ENCODE assay signal across 8 cellular contexts in genomic region chr21:33478858-33479678, GRCh38. TPM values are rescaled to one million over a fixed set of nuclear protein-coding genes. Genes with fewer than 3 reads are reported as not detected.
DNase-seq lines count a peak whose midpoint lies in the region; ATAC-seq and TF ChIP-seq lines count a peak whose summit lies in the region.

No MANE protein-coding gene starts in this region.

- no peaks in the 10 kb centered on the region for H3K27me3 ChIP-seq in thyroid gland

- H3K27ac Mint-ChIP-seq in activated T-helper 1 cell treated with anti-CD3 and anti-CD28 coated beads, Interleukin-12 subunit alpha, Interleukin-12 subunit beta, Interleukin-2, Interleukin-4 antibody, amounts not matched to agents 30 ng/mL and 10 ng/mL and 1 ng/mL, durations not matched to agents 14 hours and 24 hours and 36 hours = peak overlapping the region; percentile 84
- H3K27ac Mint-ChIP-seq in natural killer cell treated with Interleukin-12 subunit alpha and Interleukin-12 subunit beta and Interleukin-15 and Interleukin-18, amount 100 ng/mL, for 72 hours = peak overlapping the region; percentile 62 to 83

- intact Hi-C loops in activated T-helper 1 cell treated with anti-CD3 and anti-CD28 coated beads, Interleukin-12 subunit alpha, Interleukin-12 subunit beta, Interleukin-2, Interleukin-4 antibody, amounts not matched to agents 30 ng/mL and 10 ng/mL and 1 ng/mL, durations not matched to agents 14 hours and 24 hours and 36 hours (cut with micrococcal nuclease) = loop anchor here (1.0 to 2.0 kb wide), 4 partner anchors 96 to 751 kb away; partner anchors contain the start of genes DONSON, ITSN1 and SYNJ1
- intact Hi-C loops in thyroid gland (cut with DNase I) = no loop called here

- H3K9me3 Mint-ChIP-seq in activated T-helper 1 cell treated with anti-CD3 and anti-CD28 coated beads, Interleukin-12 subunit alpha, Interleukin-12 subunit beta, Interleukin-2, Interleukin-4 antibody, amounts not matched to agents 30 ng/mL and 10 ng/mL and 1 ng/mL, durations not matched to agents 14 hours and 24 hours and 36 hours = no peaks in the 10 kb centered on the region
- H3K9me3 Mint-ChIP-seq in natural killer cell treated with Interleukin-12 subunit alpha and Interleukin-12 subunit beta and Interleukin-15 and Interleukin-18, amount 100 ng/mL, for 72 hours = no peaks in the 10 kb centered on the region

- ATAC-seq in HG02981 (IDR thresholded peaks at IDR 0.05; ENCODE audit: unreplicated experiment) = peak; percentile 5
- ATAC-seq in natural killer cell treated with Interleukin-12 subunit alpha and Interleukin-12 subunit beta and Interleukin-15 and Interleukin-18, amount 100 ng/mL, for 72 hours = peak; percentile 5 to 31

- WGBS in thyroid gland, 2 donors = 0% methylated on average over 42 to 53 of the region's 69 CpGs

- peak overlapping the region; percentile 82 for H3K4me3 Mint-ChIP-seq in activated T-helper 1 cell treated with anti-CD3 and anti-CD28 coated beads, Interleukin-12 subunit alpha, Interleukin-12 subunit beta, Interleukin-2, Interleukin-4 antibody, amounts not matched to agents 30 ng/mL and 10 ng/mL and 1 ng/mL, durations not matched to agents 14 hours and 24 hours and 36 hours
- H3K4me3 Mint-ChIP-seq in natural killer cell treated with Interleukin-12 subunit alpha and Interleukin-12 subunit beta and Interleukin-15 and Interleukin-18, amount 100 ng/mL, for 72 hours = peak overlapping the region; percentile 88

- H3K4me3 ChIP-seq in fibroblast of mammary gland (ENCODE audit: control insufficient read depth, low read depth, low read length) (peak overlapping the region; percentile 86), thyroid gland (replicated peaks in 1 of 3) (peak overlapping the region; percentile 57 to 77 (median 75))

- no peaks in the 10 kb centered on the region for H3K36me3 Mint-ChIP-seq in activated T-helper 1 cell treated with anti-CD3 and anti-CD28 coated beads, Interleukin-12 subunit alpha, Interleukin-12 subunit beta, Interleukin-2, Interleukin-4 antibody, amounts not matched to agents 30 ng/mL and 10 ng/mL and 1 ng/mL, durations not matched to agents 14 hours and 24 hours and 36 hours (ENCODE audit: low read depth)
- H3K36me3 Mint-ChIP-seq in natural killer cell treated with Interleukin-12 subunit alpha and Interleukin-12 subunit beta and Interleukin-15 and Interleukin-18, amount 100 ng/mL, for 72 hours = no peaks in the 10 kb centered on the region

- peaks cover 23% of the 10 kb centered on the region for H3K4me1 Mint-ChIP-seq in activated T-helper 1 cell treated with anti-CD3 and anti-CD28 coated beads, Interleukin-12 subunit alpha, Interleukin-12 subunit beta, Interleukin-2, Interleukin-4 antibody, amounts not matched to agents 30 ng/mL and 10 ng/mL and 1 ng/mL, durations not matched to agents 14 hours and 24 hours and 36 hours (ENCODE audit: low read depth)
- H3K4me1 Mint-ChIP-seq in natural killer cell treated with Interleukin-12 subunit alpha and Interleukin-12 subunit beta and Interleukin-15 and Interleukin-18, amount 100 ng/mL, for 72 hours (ENCODE audit: low read depth in 2 of 2) = peaks cover 10 to 15% of the 10 kb centered on the region in 2 donors

- peaks cover 5% of the 10 kb centered on the region for H3K27me3 Mint-ChIP-seq in activated T-helper 1 cell treated with anti-CD3 and anti-CD28 coated beads, Interleukin-12 subunit alpha, Interleukin-12 subunit beta, Interleukin-2, Interleukin-4 antibody, amounts not matched to agents 30 ng/mL and 10 ng/mL and 1 ng/mL, durations not matched to agents 14 hours and 24 hours and 36 hours (ENCODE audit: insufficient read depth)
- peaks cover 0 to 3% of the 10 kb centered on the region in 2 donors for H3K27me3 Mint-ChIP-seq in natural killer cell treated with Interleukin-12 subunit alpha and Interleukin-12 subunit beta and Interleukin-15 and Interleukin-18, amount 100 ng/mL, for 72 hours

- H3K36me3 ChIP-seq in thyroid gland = no peaks in the 10 kb centered on the region

- TF ChIP-seq CTCF in fibroblast of mammary gland (conservative IDR thresholded peaks at IDR 0.05; ENCODE audit: control insufficient read depth, insufficient read depth, low read depth, low read length) (no peak), thyroid gland (IDR thresholded peaks at IDR 0.05) (peak in 1 of 6 experiments; percentile 5)

- H3K9me3 ChIP-seq in thyroid gland = no peaks in the 10 kb centered on the region

- peaks cover 15 to 28% of the 10 kb centered on the region in 2 donors for H3K4me1 ChIP-seq in thyroid gland

- no peak for TF ChIP-seq POLR2A in thyroid gland (IDR thresholded peaks at IDR 0.05)

- peak overlapping the region; percentile 90 to 96 (median 95) for H3K27ac ChIP-seq in thyroid gland

- peak in 2 of 3 experiments; percentile 16 to 18 for DNase-seq in activated CD8-positive, alpha-beta memory T cell treated with anti-CD3 and anti-CD28 coated beads for 48 hours (ENCODE audit: low read depth in 2 of 3, low spot score in 2 of 3)
- DNase-seq in activated CD8-positive, alpha-beta memory T cell treated with anti-CD3 and anti-CD28 coated beads for 24 hours = no peak
- DNase-seq in NCI-H69 (lab: John Stamatoyannopoulos, UW) (peak; percentile 78), fibroblast of mammary gland (ENCODE audit: low read depth) (peak; percentile 15), thyroid gland (peak; percentile 49 to 57)
- peak; percentile 16 for DNase-seq in activated T-helper 1 cell treated with anti-CD3 and anti-CD28 coated beads, Interleukin-12 subunit alpha, Interleukin-12 subunit beta, Interleukin-2, Interleukin-4 antibody, amounts not matched to agents 30 ng/mL and 10 ng/mL and 1 ng/mL, durations not matched to agents 14 hours and 24 hours and 36 hours (ENCODE audit: low spot score)
- DNase-seq in natural killer cell treated with Interleukin-12 subunit alpha and Interleukin-12 subunit beta and Interleukin-15 and Interleukin-18, amount 100 ng/mL, for 72 hours (ENCODE audit: low spot score) = no peak

RNA-seq across cellular contexts. Expression of gene TMEM50B, which starts 0.7 kb away (rescaled TPM):
- total RNA-seq in activated T-helper 1 cell treated with anti-CD3 and anti-CD28 coated beads, Interleukin-12 subunit alpha, Interleukin-12 subunit beta, Interleukin-2, Interleukin-4 antibody, amounts not matched to agents 30 ng/mL and 10 ng/mL and 1 ng/mL, durations not matched to agents 14 hours and 24 hours and 36 hours = 12.0 and 14.0 TPM in 2 replicates
- 10 to 100 TPM; 19.5 to 24.7 TPM for total RNA-seq in natural killer cell treated with Interleukin-12 subunit alpha and Interleukin-12 subunit beta and Interleukin-15 and Interleukin-18, amount 100 ng/mL, for 72 hours
- 100 to 1,000 TPM; 202 to 399 (median 295) TPM for total RNA-seq in thyroid gland

RNA-seq across cellular contexts. Expression of gene DNAJC28, which starts 12.4 kb away (rescaled TPM):
- total RNA-seq in activated T-helper 1 cell treated with anti-CD3 and anti-CD28 coated beads, Interleukin-12 subunit alpha, Interleukin-12 subunit beta, Interleukin-2, Interleukin-4 antibody, amounts not matched to agents 30 ng/mL and 10 ng/mL and 1 ng/mL, durations not matched to agents 14 hours and 24 hours and 36 hours = 0.12 and 0.18 TPM in 2 replicates
- total RNA-seq in natural killer cell treated with Interleukin-12 subunit alpha and Interleukin-12 subunit beta and Interleukin-15 and Interleukin-18, amount 100 ng/mL, for 72 hours = under 1 TPM; 0.52 to 0.86 TPM
- total RNA-seq in thyroid gland = 10 to 100 TPM in 1 of 4 donors, 1 to 10 TPM in 3; 5.6 to 12.3 (median 9.3) TPM

Comparison
In these comparisons a context has a peak if more than half of its experiments do, and no peak if none do; other contexts are left out.
1. DNase-seq: peak in activated CD8-positive, alpha-beta memory T cell treated with anti-CD3 and anti-CD28 coated beads for 48 hours (2 of 3), NCI-H69 (single experiment), activated T-helper 1 cell treated with anti-CD3 and anti-CD28 coated beads, Interleukin-12 subunit alpha, Interleukin-12 subunit beta, Interleukin-2, Interleukin-4 antibody, amounts not matched to agents 30 ng/mL and 10 ng/mL and 1 ng/mL, durations not matched to agents 14 hours and 24 hours and 36 hours (single experiment), fibroblast of mammary gland (single experiment) and thyroid gland (2 of 2); none in activated CD8-positive, alpha-beta memory T cell treated with anti-CD3 and anti-CD28 coated beads for 24 hours (single experiment) and natural killer cell treated with Interleukin-12 subunit alpha and Interleukin-12 subunit beta and Interleukin-15 and Interleukin-18, amount 100 ng/mL, for 72 hours (single experiment).
2. RNA of gene TMEM50B, which starts 0.7 kb away (total RNA-seq): 202 to 399 TPM in thyroid gland; 19.5 to 24.7 TPM in natural killer cell treated with Interleukin-12 subunit alpha and Interleukin-12 subunit beta and Interleukin-15 and Interleukin-18, amount 100 ng/mL, for 72 hours and 12.0 to 14.0 TPM in activated T-helper 1 cell treated with anti-CD3 and anti-CD28 coated beads, Interleukin-12 subunit alpha, Interleukin-12 subunit beta, Interleukin-2, Interleukin-4 antibody, amounts not matched to agents 30 ng/mL and 10 ng/mL and 1 ng/mL, durations not matched to agents 14 hours and 24 hours and 36 hours; every median in the first group is over 4 times any median in the second.